In genomic region chr22:30742291-30743256, GRCh38 we compare ENCODE assay signal across 19 cellular contexts. TPM values are rescaled to one million over a fixed set of nuclear protein-coding genes. Genes with fewer than 3 reads are reported as not detected.
DNase-seq lines count a peak whose midpoint lies in the region; ATAC-seq lines count a peak whose summit lies in the region.
"Had no signal": no experiment of that assay in that cellular context is flagged by ENCODE, and none has a peak within 500 bp of the region (broad histone marks: within the 10 kb centered on the region; RNA-seq: fewer than 3 reads in every experiment).

No MANE protein-coding gene starts in this region.

- peak overlapping the region in 3 of 4 donors; percentile 14 to 89 (median 34) for H3K4me3 Mint-ChIP-seq in CD4-positive, CD25-positive, alpha-beta regulatory T cell
- no peak overlapping the region for H3K4me3 Mint-ChIP-seq in activated CD8-positive, alpha-beta T cell treated with anti-CD3 and anti-CD28 coated beads, Interleukin-2, amount 10 ng/mL, durations not matched to agents 7 days and 5 days
- H3K4me3 Mint-ChIP-seq: CD14-positive monocyte; stimulated activated memory B cell treated with anti-CD40 and anti-IgM and Interleukin-4, amounts not matched to agents 10 μg/mL and 1 μg/mL and 100 μg/mL, for 72 hours had no signal

- peaks cover 36% of the 10 kb centered on the region for H3K4me1 ChIP-seq in CD4-positive, CD25-positive, alpha-beta regulatory T cell (ENCODE audit: control insufficient read depth, insufficient read depth, low read length, poor library complexity, severe bottlenecking)
- H3K4me1 ChIP-seq: HAP-1, right lobe of liver, SJSA1 had no signal

- no peaks in the 10 kb centered on the region for H3K36me3 ChIP-seq in CD4-positive, CD25-positive, alpha-beta regulatory T cell (ENCODE audit: control insufficient read depth, insufficient read depth, low read length)
- H3K36me3 ChIP-seq: HAP-1, neutrophil, right lobe of liver, SJSA1 had no signal

- H3K9me3 ChIP-seq in CD4-positive, CD25-positive, alpha-beta regulatory T cell (ENCODE audit: control insufficient read depth in 2 of 2, low read length in 2 of 2) = no peaks in the 10 kb centered on the region
- H3K9me3 ChIP-seq: HAP-1, neutrophil, right lobe of liver, SJSA1 had no signal

- peak in 1 of 3 donors; percentile 63 for DNase-seq in CD4-positive, CD25-positive, alpha-beta regulatory T cell
- DNase-seq in ELR (ENCODE audit: low read depth) = peak; percentile 33
- DNase-seq in activated CD8-positive, alpha-beta T cell treated with anti-CD3 and anti-CD28 coated beads, Interleukin-2, amount 10 ng/mL, durations not matched to agents 7 days and 5 days = no peak
- DNase-seq in fibroblast of gingiva (ENCODE audit: low read depth) = peak; percentile 35
- DNase-seq in NCI-H146 treated with DMSO at 0.1 percent for 48 hours (lab: John Stamatoyannopoulos, UW; ENCODE audit: unreplicated experiment) = no peak
- DNase-seq in GDM1 (lab: John Stamatoyannopoulos, UW) = no peak
- no peak for DNase-seq in epidermal melanocyte (ENCODE audit: insufficient read length, low spot score)
- DNase-seq in putamen (ENCODE audit: low spot score) = no peak
- DNase-seq: amygdala, NCI-H2029, NCI-H526 treated with DMSO at 0.1 percent for 48 hours, trophoblast cell had no signal

- CTCF ChIA-PET in activated CD8-positive, alpha-beta T cell treated with anti-CD3 and anti-CD28 coated beads, Interleukin-2, amount 10 ng/mL, durations not matched to agents 7 days and 5 days (lab: Charles Lee) = interaction anchor here (1.5 to 8.8 kb wide), 3 partner anchors 12 to 108 kb away, joined by 4 to 65 read pairs (median 16); partner anchors contain the start of gene SLC35E4

- H3K36me3 Mint-ChIP-seq in CD4-positive, CD25-positive, alpha-beta regulatory T cell = no peaks in the 10 kb centered on the region
- H3K36me3 Mint-ChIP-seq in activated CD8-positive, alpha-beta T cell treated with anti-CD3 and anti-CD28 coated beads, Interleukin-2, amount 10 ng/mL, durations not matched to agents 7 days and 5 days (ENCODE audit: low read depth) = no peaks in the 10 kb centered on the region
- H3K36me3 Mint-ChIP-seq: CD14-positive monocyte; stimulated activated memory B cell treated with anti-CD40 and anti-IgM and Interleukin-4, amounts not matched to agents 10 μg/mL and 1 μg/mL and 100 μg/mL, for 72 hours had no signal

- no peaks in the 10 kb centered on the region for H3K9me3 Mint-ChIP-seq in CD4-positive, CD25-positive, alpha-beta regulatory T cell
- no peaks in the 10 kb centered on the region for H3K9me3 Mint-ChIP-seq in activated CD8-positive, alpha-beta T cell treated with anti-CD3 and anti-CD28 coated beads, Interleukin-2, amount 10 ng/mL, durations not matched to agents 7 days and 5 days (ENCODE audit: insufficient read depth)
- H3K9me3 Mint-ChIP-seq: CD14-positive monocyte; stimulated activated memory B cell treated with anti-CD40 and anti-IgM and Interleukin-4, amounts not matched to agents 10 μg/mL and 1 μg/mL and 100 μg/mL, for 72 hours had no signal

- no peaks in the 10 kb centered on the region for H3K27me3 ChIP-seq in CD4-positive, CD25-positive, alpha-beta regulatory T cell (ENCODE audit: control insufficient read depth, insufficient read depth, low read length)
- H3K27me3 ChIP-seq: right lobe of liver, SJSA1 had no signal

- POLR2A ChIA-PET in activated CD8-positive, alpha-beta T cell treated with anti-CD3 and anti-CD28 coated beads, Interleukin-2, amount 10 ng/mL, durations not matched to agents 7 days and 5 days (lab: Charles Lee) = interaction anchor here (0.6 to 1.2 kb wide), 4 partner anchors 11 to 604 kb away, joined by 3 read pairs; partner anchors contain the start of genes PATZ1 and SLC35E4

- H3K27me3 Mint-ChIP-seq in CD4-positive, CD25-positive, alpha-beta regulatory T cell = no peaks in the 10 kb centered on the region
- H3K27me3 Mint-ChIP-seq in activated CD8-positive, alpha-beta T cell treated with anti-CD3 and anti-CD28 coated beads, Interleukin-2, amount 10 ng/mL, durations not matched to agents 7 days and 5 days (ENCODE audit: low read depth) = no peaks in the 10 kb centered on the region

- no peak overlapping the region for H3K27ac ChIP-seq in CD4-positive, CD25-positive, alpha-beta regulatory T cell (ENCODE audit: insufficient read depth, low read length, poor library complexity, severe bottlenecking)
- H3K27ac ChIP-seq: epithelial cell of prostate, neutrophil, right lobe of liver, SJSA1 had no signal

- H3K27ac Mint-ChIP-seq in CD4-positive, CD25-positive, alpha-beta regulatory T cell = peak overlapping the region; percentile 3 to 78 (median 63)
- H3K27ac Mint-ChIP-seq in activated CD8-positive, alpha-beta T cell treated with anti-CD3 and anti-CD28 coated beads, Interleukin-2, amount 10 ng/mL, durations not matched to agents 7 days and 5 days = peak overlapping the region; percentile 30
- H3K27ac Mint-ChIP-seq: CD14-positive monocyte; stimulated activated memory B cell treated with anti-CD40 and anti-IgM and Interleukin-4, amounts not matched to agents 10 μg/mL and 1 μg/mL and 100 μg/mL, for 72 hours had no signal

- no peak overlapping the region for H3K4me3 ChIP-seq in CD4-positive, CD25-positive, alpha-beta regulatory T cell (ENCODE audit: low read depth, low read length)
- H3K4me3 ChIP-seq: HAP-1, right lobe of liver, SJSA1 had no signal

- H3K4me1 Mint-ChIP-seq in CD4-positive, CD25-positive, alpha-beta regulatory T cell = peaks cover 21 to 49% (median 36%) of the 10 kb centered on the region in 4 donors
- peaks cover 40% of the 10 kb centered on the region for H3K4me1 Mint-ChIP-seq in activated CD8-positive, alpha-beta T cell treated with anti-CD3 and anti-CD28 coated beads, Interleukin-2, amount 10 ng/mL, durations not matched to agents 7 days and 5 days (ENCODE audit: low read depth)

- no peak for ATAC-seq in CD4-positive, CD25-positive, alpha-beta regulatory T cell (ENCODE audit: low read depth in 2 of 2)
- ATAC-seq in activated CD8-positive, alpha-beta T cell treated with anti-CD3 and anti-CD28 coated beads, Interleukin-2, amount 10 ng/mL, durations not matched to agents 7 days and 5 days = no peak
- ATAC-seq: right lobe of liver; stimulated activated memory B cell treated with anti-CD40 and anti-IgM and Interleukin-4, amounts not matched to agents 10 μg/mL and 1 μg/mL and 100 μg/mL, for 72 hours had no signal

RNA-seq across cellular contexts. Expression of gene OSBP2, which starts 47.9 kb away (rescaled TPM):
- 9.9 TPM for total RNA-seq in CD4-positive, CD25-positive, alpha-beta regulatory T cell
- 1 to 10 TPM in 2 of 4 donors, under 1 TPM in 2; 0.86 to 1.9 (median 1.3) TPM for polyA plus RNA-seq in CD4-positive, CD25-positive, alpha-beta regulatory T cell
- total RNA-seq in activated CD8-positive, alpha-beta T cell treated with anti-CD3 and anti-CD28 coated beads, Interleukin-2, amount 10 ng/mL, durations not matched to agents 7 days and 5 days = under 1 TPM; 0.42 to 0.55 TPM

Comparison
In these comparisons a context has a peak if more than half of its experiments do, and no peak if none do; other contexts are left out.
1. DNase-seq: peak in ELR (single experiment) and fibroblast of gingiva (single experiment); none in activated CD8-positive, alpha-beta T cell treated with anti-CD3 and anti-CD28 coated beads, Interleukin-2, amount 10 ng/mL, durations not matched to agents 7 days and 5 days (single experiment), NCI-H146 treated with DMSO at 0.1 percent for 48 hours (single experiment), GDM1 (single experiment), epidermal melanocyte (single experiment) and putamen (single experiment).